ENCODE assay signal across 16 cellular contexts in the genomic region with DNA sequence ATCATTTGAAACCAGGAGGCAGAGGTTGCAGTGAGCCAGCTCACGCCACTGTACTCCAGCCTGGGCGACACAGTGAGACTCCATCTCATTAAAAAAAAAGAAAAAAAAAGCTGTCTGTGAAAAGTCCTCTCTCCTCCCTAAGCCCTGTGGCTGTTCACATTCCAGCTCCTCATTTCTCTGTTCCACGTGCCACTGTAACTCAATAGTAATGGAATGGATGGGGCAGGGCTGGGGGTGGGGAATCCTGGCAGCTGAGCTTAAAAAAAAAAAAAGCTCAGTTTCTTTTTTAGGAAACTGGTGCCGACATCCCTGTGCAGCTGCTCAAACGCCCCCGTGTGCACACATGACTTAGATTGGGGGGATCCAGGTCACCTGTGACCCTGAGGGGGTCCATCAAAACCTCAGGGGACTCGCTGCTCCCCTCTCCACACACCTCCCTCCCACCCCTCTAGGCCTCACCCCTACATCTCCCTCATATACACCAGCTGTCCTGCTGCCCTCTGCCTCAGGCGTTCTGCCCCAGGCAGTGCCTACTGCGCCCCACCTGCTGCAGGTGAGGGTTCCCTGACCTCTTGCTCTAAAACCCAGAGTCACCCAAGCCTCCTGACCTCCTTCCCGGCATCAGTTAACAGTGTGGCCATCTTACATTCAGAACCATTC.
DNase-seq lines count a peak whose midpoint lies in the region; ATAC-seq and TF ChIP-seq lines count a peak whose summit lies in the region.
"Had no signal": no experiment of that assay in that cellular context is flagged by ENCODE, and none has a peak within 500 bp of the region (broad histone marks: within the 10 kb centered on the region; RNA-seq: fewer than 3 reads in every experiment).

No MANE protein-coding gene starts in this region.

- no peak for ATAC-seq in RWPE2 (ENCODE audit: low read depth)
- ATAC-seq in GM19452 (IDR thresholded peaks at IDR 0.05; ENCODE audit: unreplicated experiment) = no peak
- ATAC-seq in HG03097 (IDR thresholded peaks at IDR 0.05; ENCODE audit: low FRiP score, unreplicated experiment) = no peak

- H3K27me3 Mint-ChIP-seq in osteocyte (ENCODE audit: unreplicated experiment) = no peaks in the 10 kb centered on the region

- no peaks in the 10 kb centered on the region for H3K9me3 Mint-ChIP-seq in osteocyte (ENCODE audit: unreplicated experiment)
- H3K9me3 Mint-ChIP-seq: activated B cell treated with CpG ODN at 0.5 μM for 24 hours had no signal

- TF ChIP-seq CTCF in RWPE2 (IDR thresholded peaks at IDR 0.05; ENCODE audit: poor library complexity, severe bottlenecking) (no peak), osteocyte (IDR thresholded peaks at IDR 0.05) (no peak)

- peaks cover 50% of the 10 kb centered on the region for H3K4me1 Mint-ChIP-seq in osteocyte (ENCODE audit: unreplicated experiment)
- H3K4me1 Mint-ChIP-seq: activated B cell treated with CpG ODN at 0.5 μM for 24 hours had no signal

- peak overlapping the region; percentile 77 for H3K27ac ChIP-seq in RWPE2 (ENCODE audit: poor library complexity, severe bottlenecking)
- H3K27ac ChIP-seq: BLaER1 treated with 17β-estradiol and CSF1 and Interleukin-3, amounts not matched to agents 10 nM and 100 nM; ovary; thoracic aorta had no signal

- peak overlapping the region; percentile 91 for H3K27ac Mint-ChIP-seq in osteocyte (ENCODE audit: unreplicated experiment)
- H3K27ac Mint-ChIP-seq: activated B cell treated with CpG ODN at 0.5 μM for 24 hours had no signal

- H3K36me3 ChIP-seq in RWPE2 (ENCODE audit: low read depth) = peaks cover 35% of the 10 kb centered on the region
- H3K36me3 ChIP-seq: ovary, thoracic aorta had no signal

- H3K9me3 ChIP-seq in RWPE2 (ENCODE audit: severe bottlenecking) = no peaks in the 10 kb centered on the region
- H3K9me3 ChIP-seq: BLaER1 treated with 17β-estradiol and CSF1 and Interleukin-3, amounts not matched to agents 10 nM and 100 nM; ovary; thoracic aorta had no signal

- no peak overlapping the region for H3K4me3 ChIP-seq in RWPE2 (ENCODE audit: severe bottlenecking)
- H3K4me3 ChIP-seq: BLaER1 treated with 17β-estradiol and CSF1 and Interleukin-3, amounts not matched to agents 10 nM and 100 nM; ovary; thoracic aorta had no signal

- peaks cover 17% of the 10 kb centered on the region for H3K36me3 Mint-ChIP-seq in osteocyte (ENCODE audit: unreplicated experiment)

- no peaks in the 10 kb centered on the region for H3K27me3 ChIP-seq in RWPE2 (ENCODE audit: insufficient read depth, poor library complexity, severe bottlenecking)
- H3K27me3 ChIP-seq: BLaER1 treated with 17β-estradiol and CSF1 and Interleukin-3, amounts not matched to agents 10 nM and 100 nM; ovary had no signal

- H3K4me1 ChIP-seq in RWPE2 (ENCODE audit: insufficient read depth, poor library complexity, severe bottlenecking) = peaks cover 37% of the 10 kb centered on the region

- H3K4me3 Mint-ChIP-seq in osteocyte (ENCODE audit: unreplicated experiment) = peak overlapping the region; percentile 44
- H3K4me3 Mint-ChIP-seq: activated B cell treated with CpG ODN at 0.5 μM for 24 hours had no signal

- DNase-seq in AG08396 (ENCODE audit: low spot score) (peak; percentile 77), RWPE2 (ENCODE audit: low spot score) (no peak), fibroblast of peridontal ligament (ENCODE audit: extremely low read depth) (peak; percentile 72), osteocyte (ENCODE audit: extremely low spot score, unreplicated experiment) (no peak), NCI-H187 (lab: John Stamatoyannopoulos, UW) (no peak), NCI-H2029 (lab: John Stamatoyannopoulos, UW) (no peak)
- DNase-seq: activated B cell treated with CpG ODN at 0.5 μM for 24 hours; activated naive CD4-positive, alpha-beta T cell treated with Interleukin-2 at 50 U/mL for 16 hours; MV-4-11; NCI-H226; ovary; stimulated activated CD4-positive, alpha-beta T cell treated with anti-CD3 and anti-CD28 coated beads, Interleukin-15, amount 100 ng/mL, for 24 hours had no signal

Comparison
In these comparisons a context has a peak if more than half of its experiments do, and no peak if none do; other contexts are left out.
1. DNase-seq: peak in AG08396 (single experiment) and fibroblast of peridontal ligament (single experiment); none in RWPE2 (single experiment), osteocyte (single experiment), NCI-H187 (0 of 2) and NCI-H2029 (single experiment).